Comparison of ENCODE assay signal across 32 cellular contexts in the genomic region with DNA sequence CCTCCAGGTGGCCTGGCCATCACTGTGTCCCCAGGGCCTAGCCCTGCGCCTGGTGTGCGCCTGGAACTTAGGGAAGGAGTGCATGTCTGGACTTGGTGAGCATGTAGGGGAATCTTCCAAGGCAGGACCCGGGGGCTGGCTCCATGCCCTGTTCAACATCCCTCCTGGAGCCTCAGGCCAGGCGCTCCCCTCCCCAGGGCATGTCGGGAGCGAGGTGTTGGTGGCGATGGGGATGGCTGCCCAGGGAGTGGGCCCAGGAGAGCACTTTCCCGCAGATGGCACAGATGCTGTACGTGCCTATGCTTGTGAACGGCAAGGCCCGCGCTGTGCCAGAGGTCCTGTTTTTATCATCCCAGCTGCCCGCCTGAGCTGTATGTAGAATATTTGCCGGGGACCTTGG. TPM values are rescaled to one million over a fixed set of nuclear protein-coding genes. Genes with fewer than 3 reads are reported as not detected.
"Had no signal": no experiment of that assay in that cellular context is flagged by ENCODE, and none has a peak within 500 bp of the region (broad histone marks: within the 10 kb centered on the region; RNA-seq: fewer than 3 reads in every experiment).

No MANE protein-coding gene starts in this region.

- ATAC-seq: activated CD8-positive, alpha-beta memory T cell treated with anti-CD3 and anti-CD28 coated beads, Interleukin-2, amount 10 ng/mL, durations not matched to agents 7 days and 5 days; activated naive CD8-positive, alpha-beta T cell treated with anti-CD3 and anti-CD28 coated beads, Interleukin-2, amount 50 U/mL, for 24 hours; Panc1; SK-N-SH treated with all-trans-retinoic acid at 6 μM for 48 hours; T-cell had no signal

- H3K27ac Mint-ChIP-seq: activated B cell treated with CpG ODN at 0.5 μM for 24 hours; activated CD4-positive, alpha-beta memory T cell treated with anti-CD3 and anti-CD28 coated beads, Interleukin-2, amount 10 ng/mL, durations not matched to agents 7 days and 5 days; activated CD8-positive, alpha-beta memory T cell treated with anti-CD3 and anti-CD28 coated beads, Interleukin-2, amount 10 ng/mL, durations not matched to agents 7 days and 5 days; activated naive CD4-positive, alpha-beta T cell treated with anti-CD3 and anti-CD28 coated beads, Interleukin-2, amount 10 ng/mL, durations not matched to agents 7 days and 5 days; activated naive CD8-positive, alpha-beta T cell; activated naive CD8-positive, alpha-beta T cell treated with anti-CD3 and anti-CD28 coated beads, Interleukin-2, amount 50 U/mL, for 24 hours; T-cell had no signal

- H3K27ac ChIP-seq: KMS-11, VCaP had no signal

- H3K36me3 Mint-ChIP-seq: activated CD8-positive, alpha-beta memory T cell treated with anti-CD3 and anti-CD28 coated beads, Interleukin-2, amount 10 ng/mL, durations not matched to agents 7 days and 5 days; activated naive CD4-positive, alpha-beta T cell treated with anti-CD3 and anti-CD28 coated beads, Interleukin-2, amount 10 ng/mL, durations not matched to agents 7 days and 5 days; activated naive CD8-positive, alpha-beta T cell; brain; T-cell had no signal

- H3K4me1 Mint-ChIP-seq: activated B cell treated with CpG ODN at 0.5 μM for 24 hours; activated CD4-positive, alpha-beta memory T cell treated with anti-CD3 and anti-CD28 coated beads, Interleukin-2, amount 10 ng/mL, durations not matched to agents 7 days and 5 days; activated CD8-positive, alpha-beta memory T cell treated with anti-CD3 and anti-CD28 coated beads, Interleukin-2, amount 10 ng/mL, durations not matched to agents 7 days and 5 days; activated naive CD4-positive, alpha-beta T cell treated with anti-CD3 and anti-CD28 coated beads, Interleukin-2, amount 10 ng/mL, durations not matched to agents 7 days and 5 days; activated naive CD8-positive, alpha-beta T cell treated with anti-CD3 and anti-CD28 coated beads, Interleukin-2, amount 50 U/mL, for 24 hours; brain; T-cell had no signal

- DNase-seq: activated B cell treated with CpG ODN at 0.5 μM for 24 hours; activated CD4-positive, alpha-beta memory T cell treated with anti-CD3 and anti-CD28 coated beads, Interleukin-2, amount 10 ng/mL, durations not matched to agents 7 days and 5 days; activated CD4-positive, alpha-beta T cell treated with anti-CD3 and anti-CD28 coated beads for 48 hours; activated CD4-positive, CD25-positive, alpha-beta regulatory T cell treated with anti-CD3 and anti-CD28 coated beads, Interleukin-2, amount 50 U/mL, for 72 hours; activated CD8-positive, alpha-beta memory T cell treated with anti-CD3 and anti-CD28 coated beads for 24 hours; activated CD8-positive, alpha-beta memory T cell treated with anti-CD3 and anti-CD28 coated beads, Interleukin-2, amount 10 ng/mL, durations not matched to agents 7 days and 5 days; activated CD8-positive, alpha-beta memory T cell treated with anti-CD3 and anti-CD28 coated beads, Interleukin-2, amount 50 U/mL, for 48 hours; activated effector memory CD4-positive, alpha-beta T cell treated with Interleukin-2 at 50 U/mL for 16 hours; activated naive CD4-positive, alpha-beta T cell treated with anti-CD3 and anti-CD28 coated beads, Interleukin-2, amount 10 ng/mL, durations not matched to agents 7 days and 5 days; activated naive CD8-positive, alpha-beta T cell treated with anti-CD3 and anti-CD28 coated beads, Interleukin-2, amount 50 U/mL, for 24 hours; activated T-cell treated with anti-CD3 and anti-CD28 coated beads, Interleukin-2, amount 50 U/mL, for 48 hours; anterior cingulate cortex; caudate nucleus; cerebellar nuclear complex; NCI-H1092 treated with DMSO at 0.1 percent for 48 hours; NCI-H146; NCI-H1930; NCI-H2081 treated with DMSO at 0.1 percent for 48 hours; NCI-H510A treated with DMSO at 0.1 percent for 48 hours; NCI-H526 treated with DMSO at 0.1 percent for 48 hours; SIG-M5; T-cell; T-helper 2 cell; T-helper 9 cell had no signal

- H3K4me3 Mint-ChIP-seq: activated B cell treated with CpG ODN at 0.5 μM for 24 hours; activated CD4-positive, alpha-beta memory T cell treated with anti-CD3 and anti-CD28 coated beads, Interleukin-2, amount 10 ng/mL, durations not matched to agents 7 days and 5 days; activated CD8-positive, alpha-beta memory T cell treated with anti-CD3 and anti-CD28 coated beads, Interleukin-2, amount 10 ng/mL, durations not matched to agents 7 days and 5 days; activated naive CD4-positive, alpha-beta T cell treated with anti-CD3 and anti-CD28 coated beads, Interleukin-2, amount 10 ng/mL, durations not matched to agents 7 days and 5 days; activated naive CD8-positive, alpha-beta T cell; activated naive CD8-positive, alpha-beta T cell treated with anti-CD3 and anti-CD28 coated beads, Interleukin-2, amount 50 U/mL, for 24 hours; brain; T-cell had no signal

- H3K27me3 Mint-ChIP-seq: activated CD8-positive, alpha-beta memory T cell treated with anti-CD3 and anti-CD28 coated beads, Interleukin-2, amount 10 ng/mL, durations not matched to agents 7 days and 5 days; activated naive CD8-positive, alpha-beta T cell; activated naive CD8-positive, alpha-beta T cell treated with anti-CD3 and anti-CD28 coated beads, Interleukin-2, amount 50 U/mL, for 24 hours had no signal

RNA-seq across cellular contexts. Expression of gene CDH23, which starts 55.0 kb away (rescaled TPM):
- total RNA-seq: bronchial epithelial cell, RPMI7951 had no signal
